Comparison of ENCODE assay signal across 8 cellular contexts in genomic region chr12:132710422-132711168, GRCh38. TPM values are rescaled to one million over a fixed set of nuclear protein-coding genes. Genes with fewer than 3 reads are reported as not detected.
DNase-seq lines count a peak whose midpoint lies in the region; ATAC-seq and TF ChIP-seq lines count a peak whose summit lies in the region.

Gene PGAM5 (plus strand): TSS chr12:132710842. CDS start chr12:132710877, 35 bp downstream.

- H3K36me3 ChIP-seq in MG63 (peaks cover 42% of the 10 kb centered on the region), neuron (ENCODE audit: insufficient read depth, low read length) (peaks cover 10% of the 10 kb centered on the region)

- TF ChIP-seq CTCF in foreskin keratinocyte (conservative IDR thresholded peaks at IDR 0.05), result no peak

- H3K27me3 ChIP-seq in MG63 (no peaks in the 10 kb centered on the region), foreskin keratinocyte (no peaks in the 10 kb centered on the region), neuron (ENCODE audit: insufficient read depth, low read length) (no peaks in the 10 kb centered on the region)

- peak within 1 kb of the TSS; percentile 24 for H3K27ac ChIP-seq in foreskin keratinocyte

- peak; percentile 52 for DNase-seq in GF-D8 (lab: John Stamatoyannopoulos, UW)
- DNase-seq in HCEC 1CT, result peak; percentile 81
- peak; percentile 87 for DNase-seq in MG63
- peak; percentile 92 for DNase-seq in SIG-M5 treated with dmso at 0.1 percent for 504 hours (lab: John Stamatoyannopoulos, UW; ENCODE audit: unreplicated experiment)
- peak; percentile 92 for DNase-seq in activated gamma-delta T cell (lab: John Stamatoyannopoulos, UW)
- DNase-seq in foreskin keratinocyte, result peak; percentile 69 to 78
- peak; percentile 61 for DNase-seq in stromal cell of bone marrow (ENCODE audit: low read depth)

- peak within 1 kb of the TSS; percentile 67 for H2AFZ ChIP-seq in neuron (ENCODE audit: low read depth, low read length)

- ATAC-seq in foreskin keratinocyte, result peak; percentile 84

- no peaks in the 10 kb centered on the region for H3K9me3 ChIP-seq in MG63
- no peaks in the 10 kb centered on the region for H3K9me3 ChIP-seq in neuron (ENCODE audit: low read length)

- H3K4me1 ChIP-seq in foreskin keratinocyte (peaks cover 14% of the 10 kb centered on the region), neuron (ENCODE audit: insufficient read depth, low read length) (no peaks in the 10 kb centered on the region)

- peak within 1 kb of the TSS; percentile 97 for H3K4me3 ChIP-seq in MG63
- H3K4me3 ChIP-seq in neuron (ENCODE audit: low read length), result peak within 1 kb of the TSS; percentile 71

RNA-seq across cellular contexts. Expression of gene PGAM5, which starts in this region (rescaled TPM):
- 137 and 151 TPM in 2 replicates for total RNA-seq in MG63 (2014; rRNA removed; shearing (Covaris generic); ENCODE audit: low replicate concordance)
- 63.1 and 68.7 TPM in 2 replicates for total RNA-seq in foreskin keratinocyte
- 43.1 and 49.4 TPM in 2 replicates for polyA plus RNA-seq in foreskin keratinocyte

Comparison
In these comparisons a context has a peak if more than half of its experiments do, and no peak if none do; other contexts are left out.
1. Peak in every context shown above with its lines: DNase-seq, ATAC-seq, H3K4me3 ChIP-seq and H3K27ac ChIP-seq.